In genomic region chr6:72260489-72260888, GRCh38 we compare ENCODE assay signal across 19 cellular contexts.
A peak's percentile ranks its signal among the peaks of the same experiment; 100 is the strongest.
DNase-seq lines count a peak whose midpoint lies in the region; TF ChIP-seq lines count a peak whose summit lies in the region.
"Had no signal": no experiment of that assay in that cellular context is flagged by ENCODE, and none has a peak within 500 bp of the region (broad histone marks: within the 10 kb centered on the region; RNA-seq: fewer than 3 reads in every experiment).

No MANE protein-coding gene starts in this region.

- H3K4me1 ChIP-seq in SK-N-SH (ENCODE audit: control insufficient read depth in 1 of 2, insufficient read depth in 2 of 2, low read depth in 1 of 2, low read length in 1 of 2) (peaks cover 0 to 3% of the 10 kb centered on the region in 2 experiments; a peak in 3 of 4 replicates), skeletal muscle satellite cell (ENCODE audit: control insufficient read depth, insufficient read depth, low read length) (peaks cover 30% of the 10 kb centered on the region)
- H3K4me1 ChIP-seq: sigmoid colon, SJCRH30 had no signal

- no peak overlapping the region for H3K9ac ChIP-seq in SK-N-SH
- H3K9ac ChIP-seq in skeletal muscle satellite cell (ENCODE audit: low read depth, low read length), result peak overlapping the region; percentile 46

- peak; percentile 57 for DNase-seq in EL
- no peak for DNase-seq in SK-N-SH
- DNase-seq in fibroblast of gingiva (ENCODE audit: low read depth), result peak; percentile 41
- DNase-seq in NK-92 treated with Interleukin-12 subunit alpha and Interleukin-12 subunit beta, amount 100 ng/mL, for 24 hours (lab: John Stamatoyannopoulos, UW), result no peak
- DNase-seq in head of caudate nucleus, result no peak
- no peak for DNase-seq in NCI-H146 (lab: John Stamatoyannopoulos, UW)
- DNase-seq: activated CD4-positive, alpha-beta T cell treated with anti-CD3 and anti-CD28 coated beads, Interleukin-2, amount 10 ng/mL, durations not matched to agents 24 days and 14 days; DMS79; hypothalamus; Kasumi-1; NCI-H1092 treated with DMSO at 0.1 percent for 48 hours; NCI-H2029; NCI-H2227 treated with DMSO at 0.1 percent for 48 hours; NCI-H774; PC-9; sigmoid colon; SJCRH30; stimulated activated CD4-positive, alpha-beta T cell treated with anti-CD3 and anti-CD28 coated beads, Interleukin-1b, Interleukin-23, amount 100 ng/mL, for 48 hours had no signal

- intact Hi-C loops in head of caudate nucleus (cut with DNase I), result no loop called here

- H3K36me3 ChIP-seq in SK-N-SH (replicated peaks in 1 of 2; ENCODE audit: control insufficient read depth in 1 of 2, insufficient read depth in 2 of 2, low read length in 1 of 2) (no peaks in the 10 kb centered on the region), skeletal muscle satellite cell (ENCODE audit: insufficient read depth, low read length) (no peaks in the 10 kb centered on the region)
- H3K36me3 ChIP-seq: sigmoid colon, SJCRH30 had no signal

- TF ChIP-seq CTCF in SK-N-SH (IDR thresholded peaks at IDR 0.05), result no peak

- H3K9me2 ChIP-seq in SK-N-SH, result 0 out of 2 replicates have a peak, but pooled peaks cover 3% of the 10 kb centered on the region

- H3K27me3 ChIP-seq in SK-N-SH (ENCODE audit: insufficient read depth) (no peaks in the 10 kb centered on the region), skeletal muscle satellite cell (ENCODE audit: control insufficient read depth, insufficient read depth, low read length) (no peaks in the 10 kb centered on the region)
- H3K27me3 ChIP-seq: sigmoid colon, SJCRH30 had no signal

- H3K79me2 ChIP-seq in SK-N-SH (ENCODE audit: insufficient read depth), result no peaks in the 10 kb centered on the region

- TF ChIP-seq EP300 in SK-N-SH (IDR thresholded peaks at IDR 0.05; ENCODE audit: borderline replicate concordance in 1 of 2, low read depth in 1 of 2, low read length in 1 of 2), result no peak; a peak in 1 of 4 replicates

- peak overlapping the region in 1 of 2 experiments; percentile 54; a peak in 2 of 4 replicates for H3K27ac ChIP-seq in SK-N-SH (ENCODE audit: low read depth in 2 of 2, low read length in 1 of 2)
- H3K27ac ChIP-seq: PC-9, sigmoid colon, SJCRH30 had no signal

- peaks cover 6% of the 10 kb centered on the region for H3F3A ChIP-seq in SK-N-SH (replicated peaks; ENCODE audit: insufficient read depth)

- H3K4me2 ChIP-seq in SK-N-SH, result peak overlapping the region; percentile 62
- peak overlapping the region; percentile 75 for H3K4me2 ChIP-seq in skeletal muscle satellite cell (ENCODE audit: low read length)
- H3K4me2 ChIP-seq: PC-9 had no signal

- WGBS in SK-N-SH (ENCODE audit: low lambda C conversion rate), result 82% methylated on average over 3 of the region's 3 CpGs

- TF ChIP-seq RAD21 in SK-N-SH (IDR thresholded peaks at IDR 0.05; ENCODE audit: low read length), result no peak

- POLR2A ChIA-PET in SK-N-SH (lab: Yijun Ruan, JAX), result no interaction called here

- H4K20me1 ChIP-seq in SK-N-SH (ENCODE audit: insufficient read depth), result no peaks in the 10 kb centered on the region

- peak overlapping the region; percentile 75 for H2AFZ ChIP-seq in SK-N-SH (ENCODE audit: low read depth)
- H2AFZ ChIP-seq: PC-9 had no signal

- H3K4me3 ChIP-seq in SK-N-SH (ENCODE audit: low read depth in 2 of 2, low read length in 1 of 2) (peak overlapping the region in 1 of 2 experiments; percentile 18; a peak in 1 of 4 replicates), skeletal muscle satellite cell (ENCODE audit: low read length) (peak overlapping the region; percentile 46)
- H3K4me3 ChIP-seq: PC-9, sigmoid colon, SJCRH30 had no signal

- CTCF ChIA-PET in SK-N-SH (lab: Yijun Ruan, JAX), result no interaction called here

- no peaks in the 10 kb centered on the region for H3K9me3 ChIP-seq in SK-N-SH
- no peaks in the 10 kb centered on the region for H3K9me3 ChIP-seq in skeletal muscle satellite cell (replicated peaks; ENCODE audit: low read length)
- H3K9me3 ChIP-seq: sigmoid colon, SJCRH30 had no signal

TF ChIP-seq in SK-N-SH, 30 proteins besides CTCF, POLR2A, EP300 and RAD21:
- TF ChIP-seq, protein P1, sequence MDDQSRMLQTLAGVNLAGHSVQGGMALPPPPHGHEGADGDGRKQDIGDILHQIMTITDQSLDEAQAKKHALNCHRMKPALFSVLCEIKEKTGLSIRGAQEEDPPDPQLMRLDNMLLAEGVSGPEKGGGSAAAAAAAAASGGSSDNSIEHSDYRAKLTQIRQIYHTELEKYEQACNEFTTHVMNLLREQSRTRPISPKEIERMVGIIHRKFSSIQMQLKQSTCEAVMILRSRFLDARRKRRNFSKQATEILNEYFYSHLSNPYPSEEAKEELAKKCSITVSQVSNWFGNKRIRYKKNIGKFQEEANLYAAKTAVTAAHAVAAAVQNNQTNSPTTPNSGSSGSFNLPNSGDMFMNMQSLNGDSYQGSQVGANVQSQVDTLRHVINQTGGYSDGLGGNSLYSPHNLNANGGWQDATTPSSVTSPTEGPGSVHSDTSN (IDR thresholded peaks at IDR 0.05), result peak; percentile 42; the same call in 1 of the 2 replicates
- TF ChIP-seq CHD2 (IDR thresholded peaks at IDR 0.05; ENCODE audit: low read length, partially characterized antibody) (no peak), MXI1 (IDR thresholded peaks at IDR 0.05; ENCODE audit: low read depth, low read length) (no peak), FOSL2 (IDR thresholded peaks at IDR 0.05; ENCODE audit: borderline replicate concordance, low read depth) (no peak), TAF1 (IDR thresholded peaks at IDR 0.05; ENCODE audit: borderline replicate concordance, low read depth, low read length) (no peak), IRF3 (IDR thresholded peaks at IDR 0.05; ENCODE audit: low read depth, low read length) (no peak), TCF12 (IDR thresholded peaks at IDR 0.05) (peak; percentile 37; the same call in 1 of the 2 replicates)
- TF ChIP-seq, protein P2, sequence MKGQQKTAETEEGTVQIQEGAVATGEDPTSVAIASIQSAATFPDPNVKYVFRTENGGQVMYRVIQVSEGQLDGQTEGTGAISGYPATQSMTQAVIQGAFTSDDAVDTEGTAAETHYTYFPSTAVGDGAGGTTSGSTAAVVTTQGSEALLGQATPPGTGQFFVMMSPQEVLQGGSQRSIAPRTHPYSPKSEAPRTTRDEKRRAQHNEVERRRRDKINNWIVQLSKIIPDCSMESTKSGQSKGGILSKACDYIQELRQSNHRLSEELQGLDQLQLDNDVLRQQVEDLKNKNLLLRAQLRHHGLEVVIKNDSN (IDR thresholded peaks at IDR 0.05; ENCODE audit: borderline replicate concordance, low read depth), result no peak

Comparison
In these comparisons a context has a peak if more than half of its experiments do, and no peak if none do; other contexts are left out.
1. DNase-seq: peak in EL (single experiment) and fibroblast of gingiva (single experiment); none in SK-N-SH (single experiment), NK-92 treated with Interleukin-12 subunit alpha and Interleukin-12 subunit beta, amount 100 ng/mL, for 24 hours (single experiment), head of caudate nucleus (0 of 42) and NCI-H146 (single experiment).